ENCODE assay signal across 8 cellular contexts in the genomic region with DNA sequence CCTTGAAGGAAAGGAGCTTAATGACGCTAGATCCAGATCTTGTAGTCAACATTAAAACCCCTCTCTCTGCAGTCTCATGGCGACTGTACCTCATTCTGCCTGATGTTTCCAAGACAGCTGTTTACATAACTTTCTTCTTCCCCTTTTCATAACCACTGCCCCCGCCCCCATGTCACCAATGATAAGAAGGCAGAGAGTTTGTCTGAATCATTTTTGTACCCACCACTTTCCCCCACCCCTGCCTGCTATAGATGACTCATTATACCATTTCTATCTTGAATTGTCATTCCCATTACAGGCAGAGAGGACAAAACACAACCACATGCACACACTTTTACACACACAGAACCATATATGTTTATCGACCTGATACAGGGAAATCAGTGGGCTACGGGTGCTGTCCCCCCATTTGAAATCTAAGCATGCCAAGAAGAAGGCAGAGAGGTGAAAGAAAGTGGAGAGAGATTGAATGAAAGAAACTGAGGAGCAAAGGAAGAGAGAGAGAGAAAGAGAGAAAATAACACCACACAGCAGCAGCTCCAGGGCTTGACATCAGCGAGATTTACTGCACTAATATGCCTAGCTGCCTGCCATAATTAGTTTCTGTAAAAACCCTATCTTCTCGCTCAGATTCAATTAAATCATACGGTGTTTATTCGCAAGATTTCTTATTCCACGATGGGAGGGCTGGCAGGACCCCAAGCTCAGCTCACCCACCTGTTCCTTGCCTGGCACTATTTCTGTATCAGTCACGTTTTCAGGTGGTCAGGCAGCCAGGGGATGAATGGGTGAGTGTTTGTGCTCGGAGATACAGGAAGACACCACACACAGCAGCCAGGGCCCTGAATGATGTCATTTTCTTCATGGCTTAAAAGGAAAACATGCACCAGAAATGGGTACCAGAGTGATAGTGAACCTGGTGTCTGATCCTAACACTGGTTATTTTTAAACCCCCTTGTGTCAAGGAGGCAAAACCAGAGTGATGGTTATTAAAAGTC.
DNase-seq lines count a peak whose midpoint lies in the region; ATAC-seq and TF ChIP-seq lines count a peak whose summit lies in the region.

No MANE protein-coding gene starts in this region.

- in situ Hi-C loops in GM13976 (cut with MboI; ENCODE audit: low sequenced_read_pairs, unreplicated experiment) = no loop called here

- no peaks in the 10 kb centered on the region for H3K36me3 ChIP-seq in HCT116 (ENCODE audit: control insufficient read depth in 1 of 2, insufficient read depth in 2 of 2, low read length in 2 of 2)

- no peak overlapping the region for H3K4me3 ChIP-seq in HCT116 (replicated peaks in 1 of 2; ENCODE audit: low read depth in 1 of 2, low read length in 2 of 2)
- H3K4me3 ChIP-seq in fibroblast of pulmonary artery (replicated peaks; ENCODE audit: low read depth, low read length) = no peak overlapping the region

- POLR2A ChIA-PET in HCT116 (lab: Charles Lee) = interaction anchor here (1.5 kb wide), 1 partner anchor 47 kb away, joined by 7 read pairs; no protein-coding TSS in a partner anchor

- peak; percentile 64 for DNase-seq in GM13976 (ENCODE audit: low spot score)
- DNase-seq in HCT116 (ENCODE audit: low read depth, low spot score) = no peak
- DNase-seq in NCI-H69 (lab: John Stamatoyannopoulos, UW) = peak; percentile 30
- peak; percentile 47 for DNase-seq in activated CD8-positive, alpha-beta memory T cell treated with anti-CD3 and anti-CD28 coated beads, Interleukin-2, amount 50 U/mL, for 1 hour (ENCODE audit: extremely low read depth)
- DNase-seq in fibroblast of pulmonary artery (ENCODE audit: low read depth) = peak; percentile 68
- peak; percentile 61 to 75 (median 69) for DNase-seq in stimulated activated CD4-positive, alpha-beta T cell treated with anti-CD3 and anti-CD28 coated beads, TNF-alpha, amount 100 ng/mL, for 24 hours (ENCODE audit: low read depth in 3 of 3)
- DNase-seq in NCI-H82 treated with DMSO at 0.1 percent for 48 hours (lab: John Stamatoyannopoulos, UW; ENCODE audit: unreplicated experiment) = no peak
- DNase-seq in 8988T = no peak

- H3K79me2 ChIP-seq in HCT116 (ENCODE audit: insufficient read depth, low read length) = no peaks in the 10 kb centered on the region

- H3K9me2 ChIP-seq in HCT116 (ENCODE audit: insufficient read depth) = no peaks in the 10 kb centered on the region

- no peak for TF ChIP-seq RAD21 in HCT116 (IDR thresholded peaks at IDR 0.05; ENCODE audit: low read depth)

- CTCF ChIA-PET in HCT116 (lab: Charles Lee) = no interaction called here

- TF ChIP-seq CTCF in GM13976 (IDR thresholded peaks at IDR 0.05; ENCODE audit: borderline replicate concordance, control extremely low read depth, extremely low read depth, insufficient read depth, missing control alignments) (no peak), HCT116 (IDR thresholded peaks at IDR 0.05 in 2 of 3, conservative IDR thresholded peaks at IDR 0.05 in 1 of 3; ENCODE audit: borderline replicate concordance in 1 of 3, insufficient read depth in 1 of 3, low read depth in 2 of 3, low read length in 2 of 3) (no peak), fibroblast of pulmonary artery (IDR thresholded peaks at IDR 0.05; ENCODE audit: low read length, missing control alignments) (no peak)

- H2AFZ ChIP-seq in HCT116 (ENCODE audit: low read depth, low read length, poor library complexity, severe bottlenecking) = peak overlapping the region; percentile 22

- no peak overlapping the region for H3K4me2 ChIP-seq in HCT116 (ENCODE audit: low read length)

- H3K27me3 ChIP-seq in HCT116 (ENCODE audit: insufficient read depth, low read length) = no peaks in the 10 kb centered on the region

- intact Hi-C loops in HCT116 (cut with micrococcal nuclease) = no loop called here

- no peak for TF ChIP-seq POLR2A in HCT116 (IDR thresholded peaks at IDR 0.05; ENCODE audit: borderline replicate concordance, extremely low read depth, insufficient read depth, insufficient read length)

- H3K9me3 ChIP-seq in HCT116 (ENCODE audit: control insufficient read depth in 1 of 2, insufficient read depth in 1 of 2, low read depth in 1 of 2, low read length in 2 of 2) = no peaks in the 10 kb centered on the region

- H4K20me1 ChIP-seq in HCT116 (ENCODE audit: insufficient read depth) = no peaks in the 10 kb centered on the region

- no TSS peak for BruUV-seq in HCT116 (replicated peaks; lab: Mats Ljungman, UMichigan)

- H3K27ac ChIP-seq in HCT116 (ENCODE audit: low read depth, low read length) = no peak overlapping the region

- RAD21 ChIA-PET in HCT116 (lab: Charles Lee; ENCODE audit: low non-redundant PET in 1 of 2, low total read pairs in 2 of 2, uncharacterized antibody in 2 of 2, unreplicated experiment in 2 of 2) = no interaction called here

- H3K4me1 ChIP-seq in HCT116 (ENCODE audit: control insufficient read depth in 1 of 2, insufficient read depth in 2 of 2, low read length in 2 of 2) = peaks cover 3 to 14% of the 10 kb centered on the region in 2 experiments; a peak in 2 of 4 replicates

- no peak for ATAC-seq in HCT116

- no peak overlapping the region for H3K9ac ChIP-seq in HCT116 (ENCODE audit: low read length)

TF ChIP-seq in HCT116, 20 proteins besides CTCF, POLR2A, EP300 and RAD21:
- TF ChIP-seq FOSL1 (IDR thresholded peaks at IDR 0.05; ENCODE audit: low read depth) = peak; percentile 38; the same call in 1 of the 2 replicates
- TF ChIP-seq YY1 (IDR thresholded peaks at IDR 0.05; ENCODE audit: extremely low read depth, insufficient replicate concordance, low read depth, low read length) = no peak
- no peak for TF ChIP-seq EGR1 (IDR thresholded peaks at IDR 0.05; ENCODE audit: low read depth)
- no peak for TF ChIP-seq ZBTB33 (IDR thresholded peaks at IDR 0.05; ENCODE audit: extremely low read depth, insufficient replicate concordance, low read length)
- TF ChIP-seq ELF1 (IDR thresholded peaks at IDR 0.05; ENCODE audit: borderline replicate concordance, low read depth) = no peak
- no peak for TF ChIP-seq REST (IDR thresholded peaks at IDR 0.05; ENCODE audit: low read depth)

Comparison
In these comparisons a context has a peak if more than half of its experiments do, and no peak if none do; other contexts are left out.
1. DNase-seq: peak in GM13976 (single experiment), NCI-H69 (single experiment), activated CD8-positive, alpha-beta memory T cell treated with anti-CD3 and anti-CD28 coated beads, Interleukin-2, amount 50 U/mL, for 1 hour (single experiment), fibroblast of pulmonary artery (single experiment) and stimulated activated CD4-positive, alpha-beta T cell treated with anti-CD3 and anti-CD28 coated beads, TNF-alpha, amount 100 ng/mL, for 24 hours (3 of 3); none in HCT116 (single experiment), NCI-H82 treated with DMSO at 0.1 percent for 48 hours (single experiment) and 8988T (single experiment).